Comparison of ENCODE assay signal across 8 cellular contexts in genomic region chr19:47157455-47158321, GRCh38. TPM values are rescaled to one million over a fixed set of nuclear protein-coding genes. Genes with fewer than 3 reads are reported as not detected.
DNase-seq lines count a peak whose midpoint lies in the region; ATAC-seq and TF ChIP-seq lines count a peak whose summit lies in the region.

No MANE protein-coding gene starts in this region.

- H3K4me3 Mint-ChIP-seq in activated naive CD4-positive, alpha-beta T cell treated with anti-CD3 and anti-CD28 coated beads, Interleukin-2, amount 10 ng/mL, durations not matched to agents 7 days and 5 days = peak overlapping the region; percentile 67

- H3K9me2 ChIP-seq in MM.1S (replicated peaks; ENCODE audit: insufficient read depth, low read length) = no peaks in the 10 kb centered on the region

- no peaks in the 10 kb centered on the region for H3K27me3 Mint-ChIP-seq in activated naive CD4-positive, alpha-beta T cell treated with anti-CD3 and anti-CD28 coated beads, Interleukin-2, amount 10 ng/mL, durations not matched to agents 7 days and 5 days

- no peak for ATAC-seq in GM21619 (IDR thresholded peaks at IDR 0.05; ENCODE audit: unreplicated experiment)
- ATAC-seq in HG02981 (IDR thresholded peaks at IDR 0.05; ENCODE audit: unreplicated experiment) = no peak

- H3K79me2 ChIP-seq in MM.1S (ENCODE audit: low read length) = peaks cover 73% of the 10 kb centered on the region
- peaks cover 38% of the 10 kb centered on the region for H3K79me2 ChIP-seq in osteoblast (ENCODE audit: insufficient read depth, low read length)

- H3K36me3 ChIP-seq in MM.1S (replicated peaks; ENCODE audit: insufficient read depth, low read length) (peaks cover 18% of the 10 kb centered on the region; the same call in 1 of the 2 replicates), osteoblast (ENCODE audit: insufficient read depth, low read length) (peaks cover 46% of the 10 kb centered on the region)

- no peaks in the 10 kb centered on the region for H3K9me3 ChIP-seq in MM.1S (replicated peaks; ENCODE audit: insufficient read depth, low read length)
- no peaks in the 10 kb centered on the region for H3K9me3 ChIP-seq in osteoblast (ENCODE audit: low read depth, low read length)

- H3K9me3 Mint-ChIP-seq in activated naive CD4-positive, alpha-beta T cell treated with anti-CD3 and anti-CD28 coated beads, Interleukin-2, amount 10 ng/mL, durations not matched to agents 7 days and 5 days = no peaks in the 10 kb centered on the region

- DNase-seq in DMS114 treated with DMSO at 0.1 percent for 48 hours (lab: John Stamatoyannopoulos, UW; ENCODE audit: unreplicated experiment) (peak; percentile 36), MM.1S (peak; percentile 55), glomerular visceral epithelial cell (ENCODE audit: extremely low spot score) (peak; percentile 65), osteoblast (ENCODE audit: insufficient read length, low spot score, missing footprints) (peak; percentile 84), GOT3 (lab: John Stamatoyannopoulos, UW) (no peak)
- peak; percentile 64 for DNase-seq in activated naive CD4-positive, alpha-beta T cell treated with anti-CD3 and anti-CD28 coated beads, Interleukin-2, amount 10 ng/mL, durations not matched to agents 7 days and 5 days

- H2AFZ ChIP-seq in MM.1S (ENCODE audit: low read length) = 0 out of 2 replicates have a peak overlapping the region, but pooled peaks have one; percentile 10
- peak overlapping the region; percentile 22 for H2AFZ ChIP-seq in osteoblast (ENCODE audit: low read length)

- H3K4me2 ChIP-seq in MM.1S (ENCODE audit: low read depth, low read length) = peak overlapping the region; percentile 52
- peak overlapping the region; percentile 47 for H3K4me2 ChIP-seq in osteoblast (ENCODE audit: insufficient read depth, low read length)

- H3K27ac ChIP-seq in MM.1S (ENCODE audit: low read length) (peak overlapping the region; percentile 63; the same call in 1 of the 2 replicates), osteoblast (ENCODE audit: low read depth, low read length) (peak overlapping the region; percentile 88)

- H4K20me1 ChIP-seq in MM.1S (ENCODE audit: insufficient read depth, low read length) = peaks cover 25% of the 10 kb centered on the region; the same call in 1 of the 2 replicates
- H4K20me1 ChIP-seq in osteoblast (ENCODE audit: insufficient read depth, low read length) = no peaks in the 10 kb centered on the region

- H3F3A ChIP-seq in MM.1S (ENCODE audit: insufficient read depth, low read length) = peaks cover 39% of the 10 kb centered on the region

- H3K27ac Mint-ChIP-seq in activated naive CD4-positive, alpha-beta T cell treated with anti-CD3 and anti-CD28 coated beads, Interleukin-2, amount 10 ng/mL, durations not matched to agents 7 days and 5 days = peak overlapping the region; percentile 97

- H3K9ac ChIP-seq in MM.1S (ENCODE audit: low read length) = peak overlapping the region; percentile 17; the same call in 1 of the 2 replicates

- H3K4me3 ChIP-seq in MM.1S (ENCODE audit: low read length) = 0 out of 2 replicates have a peak overlapping the region, but pooled peaks have one; percentile 9
- peak overlapping the region; percentile 4 for H3K4me3 ChIP-seq in osteoblast (ENCODE audit: insufficient read depth, low read length)

- CTCF ChIA-PET in activated naive CD4-positive, alpha-beta T cell treated with anti-CD3 and anti-CD28 coated beads, Interleukin-2, amount 10 ng/mL, durations not matched to agents 7 days and 5 days (lab: Charles Lee) = interaction anchor here (1.0 to 3.9 kb wide), 11 partner anchors 9 to 90 kb away, joined by 3 to 37 read pairs (median 4); no protein-coding TSS in a partner anchor

- H3K27me3 ChIP-seq in MM.1S (replicated peaks; ENCODE audit: insufficient read depth, low read length) (no peaks in the 10 kb centered on the region), osteoblast (ENCODE audit: insufficient read depth, low read length) (no peaks in the 10 kb centered on the region)

- peaks cover 56% of the 10 kb centered on the region for H3K36me3 Mint-ChIP-seq in activated naive CD4-positive, alpha-beta T cell treated with anti-CD3 and anti-CD28 coated beads, Interleukin-2, amount 10 ng/mL, durations not matched to agents 7 days and 5 days

- H3K4me1 ChIP-seq in MM.1S (ENCODE audit: low read length) (peaks cover 42% of the 10 kb centered on the region), osteoblast (ENCODE audit: insufficient read depth, low read length) (peaks cover 40% of the 10 kb centered on the region)

- H3K4me1 Mint-ChIP-seq in activated naive CD4-positive, alpha-beta T cell treated with anti-CD3 and anti-CD28 coated beads, Interleukin-2, amount 10 ng/mL, durations not matched to agents 7 days and 5 days = peaks cover 69% of the 10 kb centered on the region

- TF ChIP-seq CTCF in MM.1S (IDR thresholded peaks at IDR 0.05; ENCODE audit: low read length) = no peak
- peak; percentile 14 for TF ChIP-seq CTCF in osteoblast (IDR thresholded peaks at IDR 0.05; ENCODE audit: extremely low read depth, low read depth, low read length)

RNA-seq across cellular contexts. Expression of gene SAE1, which starts 27.1 kb away (rescaled TPM):
- 99.9 and 105 TPM in 2 replicates for total RNA-seq in osteoblast

RNA-seq across cellular contexts. Expression of gene ZC3H4, which starts 44.1 kb away (rescaled TPM):
- total RNA-seq in osteoblast = 10.9 and 14.1 TPM in 2 replicates
